ENCODE assay signal across 19 cellular contexts in the genomic region with DNA sequence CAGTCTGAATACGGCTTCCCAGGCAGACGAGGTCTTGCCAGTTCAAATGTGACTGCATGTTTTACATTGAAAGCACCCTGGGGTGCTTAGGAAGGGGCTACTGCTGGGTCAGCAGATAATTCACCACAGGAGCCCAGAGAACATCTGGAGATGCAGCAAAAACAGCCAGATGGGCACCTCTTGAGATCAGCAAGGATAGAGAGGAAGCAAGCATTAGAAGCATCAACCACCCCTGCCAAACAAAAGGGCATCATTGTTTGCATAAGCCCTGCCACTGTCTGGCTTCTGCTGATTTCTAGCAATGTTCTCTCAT.
DNase-seq lines count a peak whose midpoint lies in the region; ATAC-seq and TF ChIP-seq lines count a peak whose summit lies in the region.
"Had no signal": no experiment of that assay in that cellular context is flagged by ENCODE, and none has a peak within 500 bp of the region (broad histone marks: within the 10 kb centered on the region; RNA-seq: fewer than 3 reads in every experiment).

No MANE protein-coding gene starts in this region.

- peak overlapping the region; percentile 24 for H3K4me3 Mint-ChIP-seq in neural crest cell
- H3K4me3 Mint-ChIP-seq in mesothelial cell of epicardium, result no peak overlapping the region
- H3K4me3 Mint-ChIP-seq: B cell, CD14-positive monocyte had no signal

- H3K27ac Mint-ChIP-seq in neural crest cell (ENCODE audit: unreplicated experiment) (no peak overlapping the region), mesothelial cell of epicardium (no peak overlapping the region)
- H3K27ac Mint-ChIP-seq: B cell had no signal

- DNase-seq in DMS 273 (lab: John Stamatoyannopoulos, UW; ENCODE audit: unreplicated experiment) (peak; percentile 99), NCI-H345 (lab: John Stamatoyannopoulos, UW) (peak; percentile 27), RPMI8226 (peak; percentile 20), neural crest cell (ENCODE audit: low read depth, low spot score) (no peak), HT-29 (ENCODE audit: low spot score) (no peak), mesothelial cell of epicardium (ENCODE audit: low spot score in 2 of 2, unreplicated experiment in 2 of 2) (no peak)
- DNase-seq: DMS79; NCI-H1105; NCI-H146; NCI-H2029; NCI-H526; NK-92 treated with Interleukin-12 subunit alpha and Interleukin-12 subunit beta, amount 100 ng/mL, for 24 hours; SIG-M5; SK-N-SH; T-helper 2 cell had no signal

- no peak for ATAC-seq in HG03457 (IDR thresholded peaks at IDR 0.05; ENCODE audit: unreplicated experiment)
- ATAC-seq: A549 had no signal

- peaks cover 50% of the 10 kb centered on the region for H3K4me1 Mint-ChIP-seq in neural crest cell
- no peaks in the 10 kb centered on the region for H3K4me1 Mint-ChIP-seq in mesothelial cell of epicardium
- H3K4me1 Mint-ChIP-seq: CD14-positive monocyte had no signal

- no peaks in the 10 kb centered on the region for H3K36me3 Mint-ChIP-seq in neural crest cell (ENCODE audit: low read depth)
- no peaks in the 10 kb centered on the region for H3K36me3 Mint-ChIP-seq in mesothelial cell of epicardium
- H3K36me3 Mint-ChIP-seq: CD14-positive monocyte had no signal

- H3K9me3 Mint-ChIP-seq in neural crest cell (peaks cover 8% of the 10 kb centered on the region), mesothelial cell of epicardium (no peaks in the 10 kb centered on the region)

- H3K27me3 Mint-ChIP-seq in neural crest cell (ENCODE audit: low read depth), result no peaks in the 10 kb centered on the region
- H3K27me3 Mint-ChIP-seq in mesothelial cell of epicardium (ENCODE audit: low read depth), result peaks cover 71% of the 10 kb centered on the region

- TF ChIP-seq CTCF in neural crest cell (conservative IDR thresholded peaks at IDR 0.05), result no peak
- no peak for TF ChIP-seq CTCF in mesothelial cell of epicardium (IDR thresholded peaks at IDR 0.05; ENCODE audit: unreplicated experiment)

Comparison
In these comparisons a context has a peak if more than half of its experiments do, and no peak if none do; other contexts are left out.
1. DNase-seq: peak in DMS 273 (single experiment), NCI-H345 (single experiment) and RPMI8226 (single experiment); none in neural crest cell (single experiment), HT-29 (single experiment) and mesothelial cell of epicardium (0 of 2).